25 cellular contexts compared by ENCODE assay signal in genomic region chr1:90831910-90832309, GRCh38.
A peak's percentile ranks its signal among the peaks of the same experiment; 100 is the strongest.
DNase-seq lines count a peak whose midpoint lies in the region; ATAC-seq and TF ChIP-seq lines count a peak whose summit lies in the region.
"Had no signal": no experiment of that assay in that cellular context is flagged by ENCODE, and none has a peak within 500 bp of the region (broad histone marks: within the 10 kb centered on the region; RNA-seq: fewer than 3 reads in every experiment).

No MANE protein-coding gene starts in this region.

- no peaks in the 10 kb centered on the region for H3K36me3 Mint-ChIP-seq in activated CD8-positive, alpha-beta T cell treated with anti-CD3 and anti-CD28 coated beads for 36 hours (ENCODE audit: low read depth)
- H3K36me3 Mint-ChIP-seq in activated CD8-positive, alpha-beta T cell treated with anti-CD3 and anti-CD28 coated beads, Interleukin-2, amount 10 ng/mL, durations not matched to agents 7 days and 5 days (ENCODE audit: low read depth) = peaks cover 3% of the 10 kb centered on the region
- H3K36me3 Mint-ChIP-seq in GM23338 (ENCODE audit: low read depth) (no peaks in the 10 kb centered on the region; the same call in 2 of the 3 replicates), Caco-2 (ENCODE audit: insufficient read depth, unreplicated experiment) (no peaks in the 10 kb centered on the region)
- H3K36me3 Mint-ChIP-seq: activated naive CD4-positive, alpha-beta T cell treated with anti-CD3 and anti-CD28 coated beads, Interleukin-2, amount 10 ng/mL, durations not matched to agents 7 days and 5 days had no signal

- no peaks in the 10 kb centered on the region for H4K20me1 ChIP-seq in GM23338 (replicated peaks; ENCODE audit: insufficient read depth)

- peaks cover 74% of the 10 kb centered on the region for H3K27me3 Mint-ChIP-seq in activated CD8-positive, alpha-beta T cell treated with anti-CD3 and anti-CD28 coated beads for 36 hours
- peaks cover 76% of the 10 kb centered on the region for H3K27me3 Mint-ChIP-seq in activated CD8-positive, alpha-beta T cell treated with anti-CD3 and anti-CD28 coated beads, Interleukin-2, amount 10 ng/mL, durations not matched to agents 7 days and 5 days (ENCODE audit: low read depth)
- H3K27me3 Mint-ChIP-seq in GM23338 (ENCODE audit: insufficient read depth, low read depth, poor library complexity) (peaks cover 65% of the 10 kb centered on the region), Caco-2 (ENCODE audit: insufficient read depth, unreplicated experiment) (no peaks in the 10 kb centered on the region)

- no peak overlapping the region for H2AFZ ChIP-seq in GM23338

- intact Hi-C loops in activated CD8-positive, alpha-beta T cell treated with anti-CD3 and anti-CD28 coated beads for 36 hours (cut with micrococcal nuclease) = no loop called here
- intact Hi-C loops in Caco-2 (cut with micrococcal nuclease; ENCODE audit: unreplicated experiment) = no loop called here

- H3K79me2 ChIP-seq in GM23338 (replicated peaks; ENCODE audit: insufficient read depth) = no peaks in the 10 kb centered on the region

- TF ChIP-seq POLR2A in erythroblast (IDR thresholded peaks at IDR 0.05; ENCODE audit: low read length) = no peak

- no peaks in the 10 kb centered on the region for H3K9me3 ChIP-seq in Caco-2
- H3K9me3 ChIP-seq: breast epithelium, heart right ventricle, MG63, Peyer's patch, upper lobe of right lung had no signal

- peak; percentile 17 for DNase-seq in activated CD8-positive, alpha-beta T cell treated with anti-CD3 and anti-CD28 coated beads for 36 hours
- DNase-seq in activated CD8-positive, alpha-beta T cell treated with anti-CD3 and anti-CD28 coated beads, Interleukin-2, amount 10 ng/mL, durations not matched to agents 7 days and 5 days = no peak
- DNase-seq in NCI-H146 treated with DMSO at 0.1 percent for 48 hours (lab: John Stamatoyannopoulos, UW; ENCODE audit: unreplicated experiment) (peak; percentile 30), erythroblast (lab: John Stamatoyannopoulos, UW) (peak; percentile 12 to 14), HK-2 (ENCODE audit: unreplicated experiment) (no peak), GM23338 (ENCODE audit: low spot score) (no peak), Caco-2 (no peak), OCI-M1 (lab: John Stamatoyannopoulos, UW) (no peak)
- DNase-seq: activated CD4-positive, alpha-beta T cell treated with anti-CD3 and anti-CD28 coated beads for 4 hours; activated naive CD4-positive, alpha-beta T cell treated with anti-CD3 and anti-CD28 coated beads, Interleukin-2, amount 10 ng/mL, durations not matched to agents 7 days and 5 days; amygdala; C1 segment of cervical spinal cord; effector CD4-positive, alpha-beta T cell; heart right ventricle; left cardiac atrium; mesenchymal stem cell; MG63; NCI-H1930; NCI-H446; NK-92 treated with Interleukin-12 subunit alpha and Interleukin-12 subunit beta, amount 100 ng/mL, for 24 hours; occipital lobe; Peyer's patch; upper lobe of right lung had no signal

- peaks cover 15% of the 10 kb centered on the region for H3F3A ChIP-seq in GM23338 (replicated peaks; ENCODE audit: low read depth)

- H3K27me3 ChIP-seq in GM23338 (ENCODE audit: insufficient read depth) (peaks cover 81% of the 10 kb centered on the region), Caco-2 (replicated peaks; ENCODE audit: control insufficient read depth, insufficient read depth, low read length) (no peaks in the 10 kb centered on the region)
- H3K27me3 ChIP-seq: MG63 had no signal

- H3K4me1 Mint-ChIP-seq in activated CD8-positive, alpha-beta T cell treated with anti-CD3 and anti-CD28 coated beads for 36 hours (ENCODE audit: low read depth) = peaks cover 17% of the 10 kb centered on the region
- peaks cover 7% of the 10 kb centered on the region for H3K4me1 Mint-ChIP-seq in activated CD8-positive, alpha-beta T cell treated with anti-CD3 and anti-CD28 coated beads, Interleukin-2, amount 10 ng/mL, durations not matched to agents 7 days and 5 days (ENCODE audit: low read depth)
- H3K4me1 Mint-ChIP-seq in GM23338 (peaks cover 39% of the 10 kb centered on the region), Caco-2 (ENCODE audit: low read depth, unreplicated experiment) (no peaks in the 10 kb centered on the region)

- H3K4me3 ChIP-seq in GM23338 = no peak overlapping the region
- H3K4me3 ChIP-seq in Caco-2 (ENCODE audit: low read depth, low read length) = no peak overlapping the region
- H3K4me3 ChIP-seq: breast epithelium, heart right ventricle, MG63, Peyer's patch, upper lobe of right lung had no signal

- peaks cover 32% of the 10 kb centered on the region for H3K4me1 ChIP-seq in GM23338 (ENCODE audit: insufficient read depth)
- no peaks in the 10 kb centered on the region for H3K4me1 ChIP-seq in Caco-2
- H3K4me1 ChIP-seq: breast epithelium had no signal

- H3K36me3 ChIP-seq in GM23338 (ENCODE audit: insufficient read depth) (no peaks in the 10 kb centered on the region), Caco-2 (ENCODE audit: control insufficient read depth, insufficient read depth, low read length) (no peaks in the 10 kb centered on the region)
- H3K36me3 ChIP-seq: breast epithelium, heart right ventricle, MG63, Peyer's patch, upper lobe of right lung had no signal

- no peak overlapping the region for H3K27ac Mint-ChIP-seq in activated CD8-positive, alpha-beta T cell treated with anti-CD3 and anti-CD28 coated beads for 36 hours
- no peak overlapping the region for H3K27ac Mint-ChIP-seq in activated CD8-positive, alpha-beta T cell treated with anti-CD3 and anti-CD28 coated beads, Interleukin-2, amount 10 ng/mL, durations not matched to agents 7 days and 5 days
- no peak overlapping the region for H3K27ac Mint-ChIP-seq in GM23338
- no peak overlapping the region for H3K27ac Mint-ChIP-seq in Caco-2 (ENCODE audit: unreplicated experiment)
- H3K27ac Mint-ChIP-seq: activated naive CD4-positive, alpha-beta T cell treated with anti-CD3 and anti-CD28 coated beads, Interleukin-2, amount 10 ng/mL, durations not matched to agents 7 days and 5 days; T-helper 1 cell treated with Interleukin-12 subunit alpha and Interleukin-12 subunit beta and Interleukin-4 antibody, amounts not matched to agents 30 μg/mL and 1 μg/mL, for 36 hours had no signal

- no TSS peak for BruUV-seq in Caco-2 (replicated peaks; lab: Mats Ljungman, UMichigan)

- H3K4me3 Mint-ChIP-seq in activated CD8-positive, alpha-beta T cell treated with anti-CD3 and anti-CD28 coated beads for 36 hours = no peak overlapping the region
- H3K4me3 Mint-ChIP-seq in activated CD8-positive, alpha-beta T cell treated with anti-CD3 and anti-CD28 coated beads, Interleukin-2, amount 10 ng/mL, durations not matched to agents 7 days and 5 days = no peak overlapping the region
- H3K4me3 Mint-ChIP-seq in GM23338 (no peak overlapping the region), Caco-2 (ENCODE audit: unreplicated experiment) (no peak overlapping the region)
- H3K4me3 Mint-ChIP-seq: activated naive CD4-positive, alpha-beta T cell treated with anti-CD3 and anti-CD28 coated beads, Interleukin-2, amount 10 ng/mL, durations not matched to agents 7 days and 5 days; T-helper 1 cell treated with Interleukin-12 subunit alpha and Interleukin-12 subunit beta and Interleukin-4 antibody, amounts not matched to agents 30 μg/mL and 1 μg/mL, for 36 hours had no signal

- no peak for TF ChIP-seq CTCF in activated CD8-positive, alpha-beta T cell treated with anti-CD3 and anti-CD28 coated beads for 36 hours (IDR thresholded peaks at IDR 0.05)
- TF ChIP-seq CTCF in GM23338 (conservative IDR thresholded peaks at IDR 0.05; ENCODE audit: low read depth in 2 of 2) = no peak
- TF ChIP-seq CTCF in Caco-2 (IDR thresholded peaks at IDR 0.05; ENCODE audit: insufficient read depth in 1 of 2, low read depth in 1 of 2, low read length in 1 of 2, severe bottlenecking in 1 of 2, unreplicated experiment in 1 of 2) = no peak

- H3K4me2 ChIP-seq in GM23338 = no peak overlapping the region

- POLR2A ChIA-PET in activated CD8-positive, alpha-beta T cell treated with anti-CD3 and anti-CD28 coated beads for 36 hours (lab: Charles Lee) = no interaction called here
- POLR2A ChIA-PET in activated CD8-positive, alpha-beta T cell treated with anti-CD3 and anti-CD28 coated beads, Interleukin-2, amount 10 ng/mL, durations not matched to agents 7 days and 5 days (lab: Charles Lee) = no interaction called here
- POLR2A ChIA-PET in Caco-2 (lab: Charles Lee) = no interaction called here

- CTCF ChIA-PET in activated CD8-positive, alpha-beta T cell treated with anti-CD3 and anti-CD28 coated beads for 36 hours (lab: Charles Lee) = interaction anchor here (0.9 to 3.2 kb wide), 6 partner anchors 20 to 334 kb away, joined by 4 to 15 read pairs (median 7); no protein-coding TSS in a partner anchor
- CTCF ChIA-PET in activated CD8-positive, alpha-beta T cell treated with anti-CD3 and anti-CD28 coated beads, Interleukin-2, amount 10 ng/mL, durations not matched to agents 7 days and 5 days (lab: Charles Lee) = interaction anchor here (0.9 to 3.4 kb wide), 3 partner anchors 21 to 334 kb away, joined by 3 to 14 read pairs (median 4); no protein-coding TSS in a partner anchor
- CTCF ChIA-PET in Caco-2 (lab: Charles Lee) = no interaction called here

- no peaks in the 10 kb centered on the region for H3K9me3 Mint-ChIP-seq in activated CD8-positive, alpha-beta T cell treated with anti-CD3 and anti-CD28 coated beads for 36 hours
- H3K9me3 Mint-ChIP-seq in activated CD8-positive, alpha-beta T cell treated with anti-CD3 and anti-CD28 coated beads, Interleukin-2, amount 10 ng/mL, durations not matched to agents 7 days and 5 days (ENCODE audit: insufficient read depth) = no peaks in the 10 kb centered on the region
- H3K9me3 Mint-ChIP-seq in GM23338 (no peaks in the 10 kb centered on the region), Caco-2 (ENCODE audit: unreplicated experiment) (no peaks in the 10 kb centered on the region)
- H3K9me3 Mint-ChIP-seq: activated naive CD4-positive, alpha-beta T cell treated with anti-CD3 and anti-CD28 coated beads, Interleukin-2, amount 10 ng/mL, durations not matched to agents 7 days and 5 days; T-helper 1 cell treated with Interleukin-12 subunit alpha and Interleukin-12 subunit beta and Interleukin-4 antibody, amounts not matched to agents 30 μg/mL and 1 μg/mL, for 36 hours had no signal

- H3K27ac ChIP-seq in GM23338 (ENCODE audit: low read depth) = no peak overlapping the region
- H3K27ac ChIP-seq: breast epithelium, heart right ventricle, Peyer's patch, upper lobe of right lung had no signal

- H3K9me2 ChIP-seq in GM23338 (ENCODE audit: insufficient read depth) = no peaks in the 10 kb centered on the region

- peak; percentile 39 for ATAC-seq in activated CD8-positive, alpha-beta T cell treated with anti-CD3 and anti-CD28 coated beads for 36 hours
- no peak for ATAC-seq in activated CD8-positive, alpha-beta T cell treated with anti-CD3 and anti-CD28 coated beads, Interleukin-2, amount 10 ng/mL, durations not matched to agents 7 days and 5 days
- no peak for ATAC-seq in GM23338
- ATAC-seq: heart right ventricle, left cardiac atrium, upper lobe of right lung had no signal

TF ChIP-seq in GM23338, 12 proteins besides CTCF, POLR2A, EP300 and RAD21:
- TF ChIP-seq CREB1 (CRISPR knock-in tag; IDR thresholded peaks at IDR 0.05; ENCODE audit: low read depth) (no peak), JUNB (IDR thresholded peaks at IDR 0.05; ENCODE audit: unreplicated experiment) (no peak), NANOG (IDR thresholded peaks at IDR 0.05; ENCODE audit: borderline replicate concordance) (no peak), EZH2phosphoT487 (IDR thresholded peaks at IDR 0.05; ENCODE audit: unreplicated experiment) (no peak)
TF ChIP-seq in GM23338: peak in this region for 0.

Comparison
In these comparisons a context has a peak if more than half of its experiments do, and no peak if none do; other contexts are left out.
1. DNase-seq: peak in activated CD8-positive, alpha-beta T cell treated with anti-CD3 and anti-CD28 coated beads for 36 hours (single experiment), NCI-H146 treated with DMSO at 0.1 percent for 48 hours (single experiment) and erythroblast (2 of 2); none in activated CD8-positive, alpha-beta T cell treated with anti-CD3 and anti-CD28 coated beads, Interleukin-2, amount 10 ng/mL, durations not matched to agents 7 days and 5 days (single experiment), HK-2 (single experiment), GM23338 (single experiment), Caco-2 (0 of 2) and OCI-M1 (single experiment).